In the genomic region with DNA sequence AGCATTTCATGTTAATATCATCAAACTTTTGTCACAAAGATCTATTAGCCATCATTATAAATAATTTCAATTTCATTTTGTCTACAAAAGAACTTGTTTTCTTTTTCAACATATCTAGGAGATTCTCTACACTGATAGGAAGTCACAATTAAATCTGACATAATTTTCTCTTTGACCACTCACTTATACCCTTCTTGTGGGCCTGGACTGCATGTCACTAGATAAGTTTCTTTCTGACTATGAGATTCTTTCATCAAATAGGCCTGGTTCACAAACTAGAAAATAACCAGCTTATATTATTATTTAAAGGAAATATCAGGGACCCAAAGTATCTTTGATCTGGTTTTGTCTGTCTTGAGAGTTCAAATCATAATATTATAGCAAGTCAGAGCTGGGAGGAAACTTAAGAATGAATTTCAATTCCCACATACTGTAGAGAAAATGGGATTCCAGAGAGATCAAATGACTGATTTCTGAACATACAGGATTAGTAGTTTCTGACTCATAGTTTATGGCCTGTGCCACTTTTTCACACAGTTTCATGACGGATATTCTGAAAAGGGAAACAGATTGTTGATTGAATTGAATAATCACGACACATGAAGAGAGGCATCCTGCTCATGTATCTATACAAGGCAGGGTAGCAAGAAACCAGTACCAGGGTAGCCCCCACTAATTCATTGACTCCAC, we compare ENCODE assay signal across 13 cellular contexts.
A peak's percentile ranks its signal among the peaks of the same experiment; 100 is the strongest.
DNase-seq lines count a peak whose midpoint lies in the region; ATAC-seq and TF ChIP-seq lines count a peak whose summit lies in the region.
"Had no signal": no experiment of that assay in that cellular context is flagged by ENCODE, and none has a peak within 500 bp of the region (broad histone marks: within the 10 kb centered on the region; RNA-seq: fewer than 3 reads in every experiment).

No MANE protein-coding gene starts in this region.

- DNase-seq in NCI-H460 (ENCODE audit: extremely low read depth, low read depth) (peak; percentile 51), epithelial cell of prostate (ENCODE audit: low read depth, low spot score) (peak; percentile 33), type B pancreatic cell (ENCODE audit: extremely low spot score, unreplicated experiment) (no peak), caudate nucleus (lab: John Stamatoyannopoulos, UW) (no peak), NCI-H2029 treated with DMSO at 0.1 percent for 48 hours (lab: John Stamatoyannopoulos, UW) (no peak), NCI-H2196 treated with DMSO at 0.1 percent for 48 hours (lab: John Stamatoyannopoulos, UW; ENCODE audit: unreplicated experiment) (no peak)
- DNase-seq: CD4-positive, alpha-beta memory T cell; glutamatergic neuron; NCI-H2029; retina; upper lobe of left lung had no signal

- H3K4me3 ChIP-seq in parathyroid adenoma (ENCODE audit: low read depth, low read length), result no peak overlapping the region
- H3K4me3 ChIP-seq: upper lobe of left lung had no signal

- peaks cover 33% of the 10 kb centered on the region for H3K4me1 ChIP-seq in parathyroid adenoma
- H3K4me1 ChIP-seq: upper lobe of left lung had no signal

- H3K27me3 ChIP-seq in parathyroid adenoma (ENCODE audit: control insufficient read depth, insufficient read depth, low read length), result no peaks in the 10 kb centered on the region
- H3K27me3 ChIP-seq: upper lobe of left lung had no signal

- H3K4me3 Mint-ChIP-seq in type B pancreatic cell, result no peak overlapping the region
- H3K4me3 Mint-ChIP-seq: CD4-positive, alpha-beta memory T cell had no signal

- H3K27ac ChIP-seq in epithelial cell of prostate (peak overlapping the region; percentile 82), parathyroid adenoma (peak overlapping the region; percentile 55), caudate nucleus (ENCODE audit: low read depth, low read length) (no peak overlapping the region)
- H3K27ac ChIP-seq: upper lobe of left lung had no signal

- no peaks in the 10 kb centered on the region for H3K36me3 Mint-ChIP-seq in type B pancreatic cell
- H3K36me3 Mint-ChIP-seq: CD4-positive, alpha-beta memory T cell had no signal

- no peak overlapping the region for H3K9ac ChIP-seq in parathyroid adenoma

- H3K4me2 ChIP-seq in parathyroid adenoma (ENCODE audit: low read length), result no peak overlapping the region

- H3K36me3 ChIP-seq in parathyroid adenoma (ENCODE audit: control insufficient read depth, insufficient read depth, low read length), result no peaks in the 10 kb centered on the region
- H3K36me3 ChIP-seq: upper lobe of left lung had no signal

- ATAC-seq in GM19351 (IDR thresholded peaks at IDR 0.05; ENCODE audit: unreplicated experiment), result peak; percentile 56

- H3K27ac Mint-ChIP-seq in type B pancreatic cell, result no peak overlapping the region
- H3K27ac Mint-ChIP-seq: CD4-positive, alpha-beta memory T cell had no signal

- peak overlapping the region; percentile 72 for H2AFZ ChIP-seq in parathyroid adenoma

- H3K4me1 Mint-ChIP-seq in type B pancreatic cell (ENCODE audit: unreplicated experiment), result peaks cover 11% of the 10 kb centered on the region
- H3K4me1 Mint-ChIP-seq: CD4-positive, alpha-beta memory T cell had no signal

- no peaks in the 10 kb centered on the region for H3K9me3 Mint-ChIP-seq in type B pancreatic cell

- no peak for TF ChIP-seq CTCF in parathyroid adenoma (IDR thresholded peaks at IDR 0.05)
- TF ChIP-seq CTCF in type B pancreatic cell (conservative IDR thresholded peaks at IDR 0.05), result no peak

- no peaks in the 10 kb centered on the region for H3K9me3 ChIP-seq in parathyroid adenoma (ENCODE audit: control insufficient read depth, low read length)
- H3K9me3 ChIP-seq: upper lobe of left lung had no signal

- H3K27me3 Mint-ChIP-seq in type B pancreatic cell, result peaks cover 13% of the 10 kb centered on the region
- H3K27me3 Mint-ChIP-seq: CD4-positive, alpha-beta memory T cell had no signal

- no peaks in the 10 kb centered on the region for H3K79me2 ChIP-seq in parathyroid adenoma

Comparison
In these comparisons a context has a peak if more than half of its experiments do, and no peak if none do; other contexts are left out.
1. DNase-seq: peak in NCI-H460 (single experiment) and epithelial cell of prostate (single experiment); none in type B pancreatic cell (single experiment), caudate nucleus (0 of 61), NCI-H2029 treated with DMSO at 0.1 percent for 48 hours (single experiment) and NCI-H2196 treated with DMSO at 0.1 percent for 48 hours (single experiment).